ENCODE assay signal across 10 cellular contexts in genomic region chr17:81576621-81577277, GRCh38. TPM values are rescaled to one million over a fixed set of nuclear protein-coding genes. Genes with fewer than 3 reads are reported as not detected.
DNase-seq lines count a peak whose midpoint lies in the region; TF ChIP-seq lines count a peak whose summit lies in the region.
"Had no signal": no experiment of that assay in that cellular context is flagged by ENCODE, and none has a peak within 500 bp of the region (broad histone marks: within the 10 kb centered on the region; RNA-seq: fewer than 3 reads in every experiment).

No MANE protein-coding gene starts in this region.

- no peaks in the 10 kb centered on the region for H3K36me3 ChIP-seq in breast epithelium
- peaks cover 83% of the 10 kb centered on the region for H3K36me3 ChIP-seq in mesodermal cell (ENCODE audit: control insufficient read depth, insufficient read depth, low read length)
- H3K36me3 ChIP-seq in adrenal gland (replicated peaks in 1 of 2), result peaks cover 0 to 39% of the 10 kb centered on the region in 2 donors

- intact Hi-C loops in breast epithelium (cut with DNase I; ENCODE audit: low total_unique reads), result no loop called here
- intact Hi-C loops in adrenal gland (cut with DNase I), result no loop called here

- H3K4me1 ChIP-seq in breast epithelium (no peaks in the 10 kb centered on the region), mesodermal cell (ENCODE audit: control insufficient read depth, insufficient read depth, low read length, poor library complexity, severe bottlenecking) (peaks cover 66% of the 10 kb centered on the region), adrenal gland (replicated peaks in 1 of 2) (peaks cover 5 to 9% of the 10 kb centered on the region in 2 donors)

- no peak for TF ChIP-seq POLR2A in breast epithelium (IDR thresholded peaks at IDR 0.05)
- TF ChIP-seq POLR2A in adrenal gland (IDR thresholded peaks at IDR 0.05), result no peak

- H3K9me3 ChIP-seq in breast epithelium (no peaks in the 10 kb centered on the region), mesodermal cell (ENCODE audit: control insufficient read depth, low read length) (no peaks in the 10 kb centered on the region), adrenal gland (replicated peaks in 1 of 3) (no peaks in the 10 kb centered on the region)

- DNase-seq in AG10803 (ENCODE audit: low read depth) (peak; percentile 75), breast epithelium (ENCODE audit: low spot score in 2 of 2) (no peak), occipital lobe (lab: John Stamatoyannopoulos, UW) (no peak), adrenal gland (no peak), globus pallidus (ENCODE audit: low spot score) (no peak)
- no peak for DNase-seq in activated CD4-positive, alpha-beta T cell treated with anti-CD3 and anti-CD28 coated beads for 4 hours
- DNase-seq: activated T-cell treated with anti-CD3 and anti-CD28 coated beads, Interleukin-2, amount 50 U/mL, for 1 hour; NCI-H2081 treated with DMSO at 0.1 percent for 48 hours had no signal

- H3K27me3 ChIP-seq in breast epithelium (no peaks in the 10 kb centered on the region), adrenal gland (no peaks in the 10 kb centered on the region)

- WGBS in mesodermal cell (ENCODE audit: insufficient coverage in 2 of 2), 2 experiments, result 86 to 91% methylated on average over 16 of the region's 17 CpGs
- 68 to 78% (median 73%) methylated on average over 16 to 17 of the region's 17 CpGs for WGBS in adrenal gland, 4 donors

- TF ChIP-seq RAD21 in Ishikawa (IDR thresholded peaks at IDR 0.05; ENCODE audit: low read depth), result no peak

- no peak for TF ChIP-seq CTCF in AG10803 (conservative IDR thresholded peaks at IDR 0.05; ENCODE audit: low read length)
- no peak for TF ChIP-seq CTCF in breast epithelium (IDR thresholded peaks at IDR 0.05)
- TF ChIP-seq CTCF in adrenal gland (IDR thresholded peaks at IDR 0.05), result no peak

- H3K4me3 ChIP-seq in AG10803 (ENCODE audit: low read length) (no peak overlapping the region), breast epithelium (peak overlapping the region; percentile 4 to 55 (median 8)), mesodermal cell (ENCODE audit: extremely low read depth, insufficient read depth, low read length, poor library complexity, severe bottlenecking) (no peak overlapping the region), adrenal gland (no peak overlapping the region)

- no peak for TF ChIP-seq EP300 in Ishikawa (IDR thresholded peaks at IDR 0.05; ENCODE audit: borderline replicate concordance)

- H3K27ac ChIP-seq in breast epithelium (peak overlapping the region in 1 of 2 donors; percentile 69), mesodermal cell (ENCODE audit: low read depth, low read length, severe bottlenecking) (peak overlapping the region; percentile 82), adrenal gland (peak overlapping the region in 1 of 5 donors; percentile 20)

TF ChIP-seq in Ishikawa, 13 proteins besides CTCF, POLR2A, EP300 and RAD21:
- no peak for TF ChIP-seq FOXM1 (IDR thresholded peaks at IDR 0.05; ENCODE audit: borderline replicate concordance, low read depth)
- peak; percentile 65; the same call in 1 of the 2 replicates for TF ChIP-seq NFIC (IDR thresholded peaks at IDR 0.05)
TF ChIP-seq in Ishikawa: peak in this region for 1.

RNA-seq across cellular contexts. Expression of gene FAAP100, which starts 24.6 kb away (rescaled TPM):
- total RNA-seq in breast epithelium (10 to 100 TPM; 13.0 to 23.1 (median 20.6) TPM), occipital lobe (24.2 TPM), adrenal gland (10 to 100 TPM; 21.1 to 35.1 (median 31.7) TPM)
- polyA plus RNA-seq in mesodermal cell (2013, experiment 1 of 2), result 19.1 TPM
- polyA plus RNA-seq in mesodermal cell (2013, experiment 2 of 2), result 15.6 TPM
- polyA plus RNA-seq in adrenal gland, result 10 to 100 TPM in 2 of 3 donors, 1 to 10 TPM in 1; 2.5 to 89.0 (median 41.0) TPM

RNA-seq across cellular contexts. Expression of gene FSCN2, which starts 48.6 kb away (rescaled TPM):
- total RNA-seq in breast epithelium, result 1 to 10 TPM in 2 of 3 donors, under 1 TPM in 1; 0.48 to 3.2 (median 1.6) TPM
- polyA plus RNA-seq in mesodermal cell (2013, experiment 1 of 2), result 0.29 TPM
- 0.20 TPM for polyA plus RNA-seq in mesodermal cell (2013, experiment 2 of 2)
- 5.6 TPM for total RNA-seq in occipital lobe
- total RNA-seq in adrenal gland, result 1 to 10 TPM in 4 of 8 donors, under 1 TPM in 4; 0.39 to 1.9 (median 0.88) TPM
- 1 to 10 TPM in 1 of 3 donors, under 1 TPM in 1, not detected in 1; 0.51 to 1.7 TPM for polyA plus RNA-seq in adrenal gland

Comparison
In these comparisons a context has a peak if more than half of its experiments do, and no peak if none do; other contexts are left out.
1. H3K4me3 ChIP-seq: peak in breast epithelium (3 of 3); none in AG10803 (single experiment), mesodermal cell (single experiment) and adrenal gland (0 of 4).